ENCODE assay signal across 1 cellular context in genomic region chr3:52330194-52330805, GRCh38.
TF ChIP-seq lines count a peak whose summit lies in the region.

No MANE protein-coding gene starts in this region.

TF ChIP-seq in WTC11, 78 proteins besides CTCF, POLR2A, EP300 and RAD21 (continued from another document):
- TF ChIP-seq AR (CRISPR knock-in tag; IDR thresholded peaks at IDR 0.05) (no peak), NR1H2 (CRISPR knock-in tag; IDR thresholded peaks at IDR 0.05) (no peak)
TF ChIP-seq in WTC11: peak in this region for 0.
